ENCODE assay signal across 8 cellular contexts in genomic region chrX:47658684-47659515, GRCh38. TPM values are rescaled to one million over a fixed set of nuclear protein-coding genes. Genes with fewer than 3 reads are reported as not detected.
DNase-seq lines count a peak whose midpoint lies in the region; ATAC-seq and FAIRE-seq lines count a peak whose summit lies in the region.

Gene UXT (minus strand): TSS chrX:47659180. CDS start chrX:47658927, 253 bp downstream.

- H3K9me3 ChIP-seq in KOPT-K1 (ENCODE audit: insufficient read depth, low read length, poor library complexity, severe bottlenecking), result no peaks in the 10 kb centered on the region

- H3K9me3 Mint-ChIP-seq in activated T-cell treated with anti-CD3 and anti-CD28 coated beads, Interleukin-2, amount 50 U/mL, for 72 hours, result peaks cover 0 to 2% of the 10 kb centered on the region in 2 donors

- peak within 1 kb of the TSS; percentile 87 to 94 for H3K4me3 Mint-ChIP-seq in activated T-cell treated with anti-CD3 and anti-CD28 coated beads, Interleukin-2, amount 50 U/mL, for 72 hours

- peak; percentile 74 for ATAC-seq in GM21737 (IDR thresholded peaks at IDR 0.05; ENCODE audit: unreplicated experiment)
- peak; percentile 83 to 85 for ATAC-seq in activated T-cell treated with anti-CD3 and anti-CD28 coated beads, Interleukin-2, amount 50 U/mL, for 72 hours (replicated peaks in 1 of 2)
- ATAC-seq in esophagus mucosa, result peak; percentile 95

- H3K4me1 Mint-ChIP-seq in activated T-cell treated with anti-CD3 and anti-CD28 coated beads, Interleukin-2, amount 50 U/mL, for 72 hours (ENCODE audit: low read depth), result peaks cover 58% of the 10 kb centered on the region

- FAIRE-seq in RCC 7860 (lab: Jason Lieb, UNC), result peak; percentile 91

- H3K27ac Mint-ChIP-seq in activated T-cell treated with anti-CD3 and anti-CD28 coated beads, Interleukin-2, amount 50 U/mL, for 72 hours, result peak within 1 kb of the TSS; percentile 98

- H3K27me3 Mint-ChIP-seq in activated T-cell treated with anti-CD3 and anti-CD28 coated beads, Interleukin-2, amount 50 U/mL, for 72 hours (ENCODE audit: low read depth), result peaks cover 5% of the 10 kb centered on the region

- H3K36me3 Mint-ChIP-seq in activated T-cell treated with anti-CD3 and anti-CD28 coated beads, Interleukin-2, amount 50 U/mL, for 72 hours (ENCODE audit: insufficient read depth in 2 of 2), result peaks cover 6 to 20% of the 10 kb centered on the region in 2 donors

- DNase-seq in DMS53 (lab: John Stamatoyannopoulos, UW) (peak; percentile 98), RCC 7860 (ENCODE audit: low spot score) (peak; percentile 87), myocyte (ENCODE audit: low read depth) (peak; percentile 92)
- DNase-seq in activated T-cell treated with anti-CD3 and anti-CD28 coated beads, Interleukin-2, amount 50 U/mL, for 72 hours, result peak; percentile 91 to 94
- DNase-seq in stimulated activated CD8-positive, alpha-beta memory T cell treated with anti-CD3 and anti-CD28 coated beads, Interleukin-7, amount 100 ng/mL, for 48 hours (ENCODE audit: extremely low read depth in 1 of 2, low read depth in 1 of 2), result peak; percentile 80 to 91

- H3K27ac ChIP-seq in KOPT-K1 (ENCODE audit: low read depth, low read length, poor library complexity, severe bottlenecking), result peak within 1 kb of the TSS; percentile 99

- H3K36me3 ChIP-seq in KOPT-K1 (ENCODE audit: insufficient read depth, low read length), result peaks cover 39% of the 10 kb centered on the region

RNA-seq across cellular contexts. Expression of gene UXT, which starts in this region (rescaled TPM):
- 100 to 1,000 TPM; 173 to 205 TPM for total RNA-seq in activated T-cell treated with anti-CD3 and anti-CD28 coated beads, Interleukin-2, amount 50 U/mL, for 72 hours
- total RNA-seq in esophagus mucosa (67.5 TPM), myocyte (85.3 and 115 TPM in 2 replicates)
- polyA plus RNA-seq in myocyte (2012), result 148 TPM

Comparison
In these comparisons a context has a peak if more than half of its experiments do, and no peak if none do; other contexts are left out.
1. Peak in every context shown above with its lines: DNase-seq, ATAC-seq and H3K27ac ChIP-seq.